In genomic region chr2:132857334-132857733, GRCh38 we compare ENCODE assay signal across 24 cellular contexts.
"Had no signal": no experiment of that assay in that cellular context is flagged by ENCODE, and none has a peak within 500 bp of the region (broad histone marks: within the 10 kb centered on the region; RNA-seq: fewer than 3 reads in every experiment).

No MANE protein-coding gene starts in this region.

- H3K27me3 ChIP-seq: colonic mucosa, dorsolateral prefrontal cortex, esophagus muscularis mucosa, esophagus squamous epithelium, foreskin keratinocyte, gastrocnemius medialis, heart left ventricle, heart right ventricle had no signal

- H3K4me3 Mint-ChIP-seq: dendritic cell treated with granulocyte-macrophage colony-stimulating factor and Interleukin-4, amounts not matched to agents 40 ng/mL and 50 ng/mL, for 4 days; effector memory CD8-positive, alpha-beta T cell; endodermal cell had no signal

- H3K9me3 Mint-ChIP-seq: dendritic cell treated with granulocyte-macrophage colony-stimulating factor and Interleukin-4, amounts not matched to agents 40 ng/mL and 50 ng/mL, for 4 days; endodermal cell had no signal

- H3K27me3 Mint-ChIP-seq: dendritic cell treated with granulocyte-macrophage colony-stimulating factor and Interleukin-4, amounts not matched to agents 40 ng/mL and 50 ng/mL, for 4 days; effector memory CD8-positive, alpha-beta T cell had no signal

- DNase-seq: colonic mucosa; cortex of kidney; dermis blood vessel endothelial cell; dorsolateral prefrontal cortex; effector CD4-positive, alpha-beta T cell; effector CD8-positive, alpha-beta T cell; effector memory CD4-positive, alpha-beta T cell; effector memory CD8-positive, alpha-beta T cell; endodermal cell; erythroblast; esophagus squamous epithelium; foreskin fibroblast; foreskin keratinocyte; foreskin melanocyte; gastrocnemius medialis; glutamatergic neuron; head of caudate nucleus; heart left ventricle; heart right ventricle had no signal

- H3K36me3 ChIP-seq: colonic mucosa, esophagus muscularis mucosa, esophagus squamous epithelium, gastrocnemius medialis, gastroesophageal sphincter, heart left ventricle, heart right ventricle had no signal

- H3K9me3 ChIP-seq: colonic mucosa, esophagus muscularis mucosa, esophagus squamous epithelium, gastrocnemius medialis, gastroesophageal sphincter, heart left ventricle, heart right ventricle had no signal

- H3K4me3 ChIP-seq: colonic mucosa, coronary artery, dorsolateral prefrontal cortex, esophagus muscularis mucosa, esophagus squamous epithelium, gastrocnemius medialis, gastroesophageal sphincter, heart left ventricle, heart right ventricle had no signal

- H3K27ac Mint-ChIP-seq: dendritic cell treated with granulocyte-macrophage colony-stimulating factor and Interleukin-4, amounts not matched to agents 40 ng/mL and 50 ng/mL, for 4 days; effector memory CD8-positive, alpha-beta T cell; endodermal cell had no signal

- H3K4me1 ChIP-seq: colonic mucosa, esophagus muscularis mucosa, esophagus squamous epithelium, foreskin keratinocyte, gastrocnemius medialis, gastroesophageal sphincter, heart left ventricle, heart right ventricle had no signal

- H3K27ac ChIP-seq: colonic mucosa, coronary artery, dorsolateral prefrontal cortex, epithelial cell of prostate, esophagus muscularis mucosa, esophagus squamous epithelium, foreskin keratinocyte, gastrocnemius medialis, gastroesophageal sphincter, heart left ventricle, heart right ventricle had no signal

- H3K4me1 Mint-ChIP-seq: endodermal cell had no signal
